ENCODE assay signal across 19 cellular contexts in the genomic region with DNA sequence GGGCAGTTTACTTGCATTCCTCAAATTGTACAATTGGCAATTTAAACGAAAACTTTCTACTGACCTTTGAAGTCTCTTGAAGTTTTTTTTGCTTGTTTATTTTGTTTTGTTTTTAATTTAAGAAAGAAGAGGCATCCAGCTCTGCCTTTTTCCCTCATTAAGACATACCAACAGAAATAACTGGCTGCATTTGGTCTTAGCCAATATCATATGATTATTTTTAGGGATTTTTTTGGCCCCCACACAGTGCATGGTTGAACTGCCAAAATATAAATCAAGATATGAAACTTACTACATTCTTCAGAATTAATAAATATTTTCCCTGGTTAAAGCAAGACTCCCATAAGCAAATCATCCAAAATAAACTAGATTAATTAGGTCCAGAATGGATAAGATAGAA.
"Had no signal": no experiment of that assay in that cellular context is flagged by ENCODE, and none has a peak within 500 bp of the region (broad histone marks: within the 10 kb centered on the region; RNA-seq: fewer than 3 reads in every experiment).

No MANE protein-coding gene starts in this region.

- H3K36me3 ChIP-seq: esophagus squamous epithelium, left lung, sigmoid colon, stomach had no signal

- H3K27ac ChIP-seq: esophagus squamous epithelium, foreskin keratinocyte, psoas muscle, skin epidermis, stomach had no signal

- H3K4me3 ChIP-seq: esophagus squamous epithelium, left lung, lung, psoas muscle, sigmoid colon, skin epidermis, stomach had no signal

- H3K4me1 ChIP-seq: foreskin keratinocyte, left lung had no signal

- H3K27me3 ChIP-seq: esophagus squamous epithelium, foreskin keratinocyte, left lung, sigmoid colon, stomach had no signal

- ATAC-seq: effector memory CD8-positive, alpha-beta T cell; foreskin keratinocyte; left lung; natural killer cell treated with Interleukin-12 subunit alpha and Interleukin-12 subunit beta and Interleukin-15 and Interleukin-18, amount 100 ng/mL, for 72 hours; psoas muscle had no signal

- H3K9me3 ChIP-seq: esophagus squamous epithelium, psoas muscle, sigmoid colon, stomach had no signal

- FAIRE-seq: colon, keratinocyte, urothelium cell line had no signal

- DNase-seq: effector memory CD8-positive, alpha-beta T cell; esophagus squamous epithelium; foreskin keratinocyte; immature natural killer cell; left lung; mesenchymal stem cell; midbrain; psoas muscle; sigmoid colon; stimulated activated CD4-positive, alpha-beta T cell treated with anti-CD3 and anti-CD28 coated beads, Interleukin-12 subunit alpha, Interleukin-12 subunit beta, amount 100 ng/mL, for 4 hours; stimulated activated naive CD4-positive, alpha-beta T cell; stomach; substantia nigra had no signal
